ENCODE assay signal across 1 cellular context in genomic region chr12:57111046-57111698, GRCh38.
A peak's percentile ranks its signal among the peaks of the same experiment; 100 is the strongest.
TF ChIP-seq lines count a peak whose summit lies in the region.

Gene STAT6, minus strand, starts transcription at chr12:57111362. Its CDS starts 3,084 bp downstream, at chr12:57108278.

TF ChIP-seq in K562, 482 proteins besides CTCF, POLR2A, EP300 and RAD21 (continued from another document and continues in another):
- TF ChIP-seq ATF6 (CRISPR knock-in tag; IDR thresholded peaks at IDR 0.05) (no peak), KDM5B (IDR thresholded peaks at IDR 0.05; ENCODE audit: insufficient replicate concordance, low read depth, low read length) (peak; percentile 72), ZNF639 (CRISPR knock-in tag; conservative IDR thresholded peaks at IDR 0.05 in 1 of 2, IDR thresholded peaks at IDR 0.05 in 1 of 2) (no peak), RAD51 (IDR thresholded peaks at IDR 0.05; ENCODE audit: borderline replicate concordance, low read depth) (no peak), NR4A1 (CRISPR knock-in tag; IDR thresholded peaks at IDR 0.05) (no peak), NR4A1 (tag; IDR thresholded peaks at IDR 0.05) (peak; percentile 40; the same call in 1 of the 2 replicates), ZNF785 (CRISPR knock-in tag; IDR thresholded peaks at IDR 0.05) (no peak), MIER1 (IDR thresholded peaks at IDR 0.05; ENCODE audit: low read depth) (0 out of 2 replicates have a peak, but pooled peaks have one; percentile 57), FOXJ2 (tag; IDR thresholded peaks at IDR 0.05) (no peak), PHB (CRISPR knock-in tag; IDR thresholded peaks at IDR 0.05) (no peak), FUS (optimal IDR thresholded peaks at IDR 0.05; ENCODE audit: low read depth, low read length) (no peak), ZNF232 (CRISPR knock-in tag; IDR thresholded peaks at IDR 0.05) (no peak), ZBTB26 (CRISPR knock-in tag; IDR thresholded peaks at IDR 0.05) (peak; percentile 83), ZNF696 (CRISPR knock-in tag; conservative IDR thresholded peaks at IDR 0.05) (no peak), BCOR (IDR thresholded peaks at IDR 0.05) (peak; percentile 46; the same call in 1 of the 2 replicates), PPARD (CRISPR knock-in tag; IDR thresholded peaks at IDR 0.05) (no peak), ZNF76 (CRISPR knock-in tag; IDR thresholded peaks at IDR 0.05; ENCODE audit: borderline replicate concordance) (no peak), GTF2F1 (IDR thresholded peaks at IDR 0.05; ENCODE audit: low read depth, low read length) (no peak), ZNF133 (CRISPR knock-in tag; IDR thresholded peaks at IDR 0.05) (no peak), USF2 (CRISPR knock-in tag; IDR thresholded peaks at IDR 0.05) (no peak), EP400 (IDR thresholded peaks at IDR 0.05) (no peak), TAL1 (IDR thresholded peaks at IDR 0.05) (0 out of 2 replicates have a peak, but pooled peaks have one; percentile 25), ETV6 (IDR thresholded peaks at IDR 0.05; ENCODE audit: borderline replicate concordance in 1 of 2, low read depth in 2 of 2, low read length in 1 of 2) (no peak), ETV6 (CRISPR knock-in tag; IDR thresholded peaks at IDR 0.05; ENCODE audit: borderline replicate concordance) (no peak), ZNF395 (CRISPR knock-in tag; IDR thresholded peaks at IDR 0.05) (peak; percentile 15; the same call in 1 of the 2 replicates), HOMEZ (CRISPR knock-in tag; IDR thresholded peaks at IDR 0.05) (no peak), ZNF282 (CRISPR knock-in tag; IDR thresholded peaks at IDR 0.05) (no peak), ZNF77 (CRISPR knock-in tag; IDR thresholded peaks at IDR 0.05) (no peak), REST (CRISPR knock-in tag; IDR thresholded peaks at IDR 0.05; ENCODE audit: low read depth) (no peak), TRIM28 (IDR thresholded peaks at IDR 0.05) (no peak; the same call in 1 of the 2 replicates), L3MBTL2 (IDR thresholded peaks at IDR 0.05) (peak; percentile 42; the same call in 1 of the 2 replicates), SREBF2 (CRISPR knock-in tag; IDR thresholded peaks at IDR 0.05) (no peak), CHAMP1 (IDR thresholded peaks at IDR 0.05) (no peak), ETS2 (tag; IDR thresholded peaks at IDR 0.05; ENCODE audit: borderline replicate concordance, poor library complexity, severe bottlenecking) (no peak), AFF4 (CRISPR knock-in tag; IDR thresholded peaks at IDR 0.05) (no peak), RFX7 (CRISPR knock-in tag; IDR thresholded peaks at IDR 0.05) (no peak), KAT7 (CRISPR knock-in tag; IDR thresholded peaks at IDR 0.05; ENCODE audit: borderline replicate concordance) (peak; percentile 74; the same call in 1 of the 2 replicates), ZNF316 (IDR thresholded peaks at IDR 0.05) (no peak), SPI1 (IDR thresholded peaks at IDR 0.05; ENCODE audit: borderline replicate concordance, low read depth, low read length) (peak; percentile 25; the same call in 1 of the 2 replicates), TFAP4 (CRISPR knock-in tag; IDR thresholded peaks at IDR 0.05; ENCODE audit: borderline replicate concordance) (peak; percentile 55)
